Comparison of ENCODE assay signal across 1 cellular context in genomic region chr1:159015440-159015909, GRCh38.
TF ChIP-seq lines count a peak whose summit lies in the region.

No MANE protein-coding gene starts in this region.

TF ChIP-seq in K562, 482 proteins besides CTCF, POLR2A, EP300 and RAD21 (continued from another document and continues in another):
- no peak for TF ChIP-seq ARHGAP35 (IDR thresholded peaks at IDR 0.05; ENCODE audit: partially characterized antibody)
- TF ChIP-seq TEAD2 (tag; IDR thresholded peaks at IDR 0.05) = no peak
- TF ChIP-seq ESRRA (IDR thresholded peaks at IDR 0.05; ENCODE audit: borderline replicate concordance, low read depth) = no peak
- no peak for TF ChIP-seq ZNF146 (CRISPR knock-in tag; IDR thresholded peaks at IDR 0.05; ENCODE audit: unreplicated experiment)
- no peak for TF ChIP-seq FOXK2 (conservative IDR thresholded peaks at IDR 0.05 in 1 of 2, IDR thresholded peaks at IDR 0.05 in 1 of 2; ENCODE audit: low read depth in 2 of 2)
- no peak for TF ChIP-seq ATF4 (CRISPR knock-in tag; IDR thresholded peaks at IDR 0.05)
- TF ChIP-seq RBM39 (optimal IDR thresholded peaks at IDR 0.05; ENCODE audit: low read depth, low read length) = no peak
- no peak for TF ChIP-seq ZBTB2 (IDR thresholded peaks at IDR 0.05)
- TF ChIP-seq POLR3A (IDR thresholded peaks at IDR 0.05; ENCODE audit: borderline replicate concordance, extremely low read depth, insufficient read depth, insufficient read length) = no peak
- no peak for TF ChIP-seq LCOR (CRISPR knock-in tag; IDR thresholded peaks at IDR 0.05)
- TF ChIP-seq DIDO1 (tag; IDR thresholded peaks at IDR 0.05; ENCODE audit: low read depth) = no peak
- no peak for TF ChIP-seq NFYB (IDR thresholded peaks at IDR 0.05; ENCODE audit: extremely low read depth, insufficient read length)
- TF ChIP-seq ZNF143 (CRISPR knock-in tag; IDR thresholded peaks at IDR 0.05) = no peak
- no peak for TF ChIP-seq RFX7 (CRISPR knock-in tag; IDR thresholded peaks at IDR 0.05)
- TF ChIP-seq ARID3B (CRISPR knock-in tag; IDR thresholded peaks at IDR 0.05; ENCODE audit: borderline replicate concordance) = no peak
- TF ChIP-seq ZNF134 (CRISPR knock-in tag; conservative IDR thresholded peaks at IDR 0.05) = no peak
- peak; percentile 53 for TF ChIP-seq BHLHE40 (IDR thresholded peaks at IDR 0.05; ENCODE audit: low read length)
- TF ChIP-seq ZNF12 (CRISPR knock-in tag; IDR thresholded peaks at IDR 0.05) = no peak
- no peak for TF ChIP-seq MLLT1 (IDR thresholded peaks at IDR 0.05)
- no peak for TF ChIP-seq CREM (IDR thresholded peaks at IDR 0.05; ENCODE audit: low read depth)
- no peak for TF ChIP-seq HINFP (tag; conservative IDR thresholded peaks at IDR 0.05; ENCODE audit: low read depth)
- no peak for TF ChIP-seq AFF1 (IDR thresholded peaks at IDR 0.05; ENCODE audit: low read depth in 1 of 2, partially characterized antibody in 2 of 2)
- no peak for TF ChIP-seq ARNT (IDR thresholded peaks at IDR 0.05)
- no peak for TF ChIP-seq SMAD1 (IDR thresholded peaks at IDR 0.05; ENCODE audit: low read depth, low read length, partially characterized antibody)
- TF ChIP-seq CREB3 (tag; conservative IDR thresholded peaks at IDR 0.05; ENCODE audit: low read depth) = peak; percentile 84; the same call in 1 of the 2 replicates
- TF ChIP-seq COPS2 (conservative IDR thresholded peaks at IDR 0.05) = no peak
- no peak for TF ChIP-seq ZNF668 (CRISPR knock-in tag; IDR thresholded peaks at IDR 0.05)
- no peak for TF ChIP-seq RBM17 (IDR thresholded peaks at IDR 0.05; ENCODE audit: borderline replicate concordance, low read depth, low read length)
- no peak for TF ChIP-seq ZKSCAN1 (IDR thresholded peaks at IDR 0.05; ENCODE audit: low read depth, low read length)
- TF ChIP-seq NR1H2 (CRISPR knock-in tag; IDR thresholded peaks at IDR 0.05) = no peak
- TF ChIP-seq NELFE (IDR thresholded peaks at IDR 0.05; ENCODE audit: insufficient read depth, insufficient read length) = no peak
- TF ChIP-seq EP400 (IDR thresholded peaks at IDR 0.05) = peak; percentile 76
- peak; percentile 77; the same call in 1 of the 2 replicates for TF ChIP-seq ZNF584 (CRISPR knock-in tag; IDR thresholded peaks at IDR 0.05; ENCODE audit: low read depth)
- no peak for TF ChIP-seq ZSCAN29 (IDR thresholded peaks at IDR 0.05)
- no peak for TF ChIP-seq SMAD3 (CRISPR knock-in tag; conservative IDR thresholded peaks at IDR 0.05)
- no peak for TF ChIP-seq THRA (IDR thresholded peaks at IDR 0.05)
- no peak for TF ChIP-seq NR4A1 (CRISPR knock-in tag; IDR thresholded peaks at IDR 0.05)
- no peak for TF ChIP-seq NR4A1 (tag; IDR thresholded peaks at IDR 0.05)
- TF ChIP-seq ZNF316 (IDR thresholded peaks at IDR 0.05) = no peak
- TF ChIP-seq YBX1 (IDR thresholded peaks at IDR 0.05) = no peak
- no peak for TF ChIP-seq ZNF239 (CRISPR knock-in tag; IDR thresholded peaks at IDR 0.05)
- TF ChIP-seq POLR3G (IDR thresholded peaks at IDR 0.05; ENCODE audit: extremely low read depth, insufficient read length, insufficient replicate concordance) = no peak
- peak; percentile 95 for TF ChIP-seq DMBX1 (CRISPR knock-in tag; IDR thresholded peaks at IDR 0.05; ENCODE audit: borderline replicate concordance)
- no peak for TF ChIP-seq ZNF140 (CRISPR knock-in tag; IDR thresholded peaks at IDR 0.05)
- no peak for TF ChIP-seq ERF (CRISPR knock-in tag; IDR thresholded peaks at IDR 0.05)
- no peak for TF ChIP-seq BCOR (IDR thresholded peaks at IDR 0.05)
- TF ChIP-seq NR3C1 (CRISPR knock-in tag; IDR thresholded peaks at IDR 0.05) = no peak
- no peak for TF ChIP-seq BMI1 (IDR thresholded peaks at IDR 0.05; ENCODE audit: low read length)
- TF ChIP-seq BRCA1 (IDR thresholded peaks at IDR 0.05) = no peak
- no peak for TF ChIP-seq BRCA1 (CRISPR knock-in tag; IDR thresholded peaks at IDR 0.05)
- TF ChIP-seq RFX5 (IDR thresholded peaks at IDR 0.05; ENCODE audit: low read depth, low read length) = no peak
- TF ChIP-seq CXXC5 (CRISPR knock-in tag; IDR thresholded peaks at IDR 0.05) = peak; percentile 71
- TF ChIP-seq NRF1 (conservative IDR thresholded peaks at IDR 0.05 in 1 of 2, IDR thresholded peaks at IDR 0.05 in 1 of 2) = no peak
- TF ChIP-seq TBP (optimal IDR thresholded peaks at IDR 0.05; ENCODE audit: low read depth, low read length) = no peak
- 0 out of 2 replicates have a peak, but pooled peaks have one; percentile 18 for TF ChIP-seq ZNF354B (CRISPR knock-in tag; IDR thresholded peaks at IDR 0.05)
- no peak for TF ChIP-seq ETS1 (conservative IDR thresholded peaks at IDR 0.05; ENCODE audit: control insufficient read depth, low read depth, low read length)
- no peak for TF ChIP-seq IRF9 (tag; IDR thresholded peaks at IDR 0.05)
- TF ChIP-seq SMAD4 (CRISPR knock-in tag; conservative IDR thresholded peaks at IDR 0.05) = peak; percentile 89
- no peak for TF ChIP-seq ZNF184 (CRISPR knock-in tag; IDR thresholded peaks at IDR 0.05)
- TF ChIP-seq BDP1 (IDR thresholded peaks at IDR 0.05; ENCODE audit: insufficient read depth, insufficient read length) = no peak
